1 cellular context compared by ENCODE assay signal in genomic region chr4:8689741-8690140, GRCh38.
TF ChIP-seq lines count a peak whose summit lies in the region.

No MANE protein-coding gene starts in this region.

TF ChIP-seq in WTC11, 78 proteins besides CTCF, POLR2A, EP300 and RAD21 (continued from another document):
- TF ChIP-seq, protein P1, sequence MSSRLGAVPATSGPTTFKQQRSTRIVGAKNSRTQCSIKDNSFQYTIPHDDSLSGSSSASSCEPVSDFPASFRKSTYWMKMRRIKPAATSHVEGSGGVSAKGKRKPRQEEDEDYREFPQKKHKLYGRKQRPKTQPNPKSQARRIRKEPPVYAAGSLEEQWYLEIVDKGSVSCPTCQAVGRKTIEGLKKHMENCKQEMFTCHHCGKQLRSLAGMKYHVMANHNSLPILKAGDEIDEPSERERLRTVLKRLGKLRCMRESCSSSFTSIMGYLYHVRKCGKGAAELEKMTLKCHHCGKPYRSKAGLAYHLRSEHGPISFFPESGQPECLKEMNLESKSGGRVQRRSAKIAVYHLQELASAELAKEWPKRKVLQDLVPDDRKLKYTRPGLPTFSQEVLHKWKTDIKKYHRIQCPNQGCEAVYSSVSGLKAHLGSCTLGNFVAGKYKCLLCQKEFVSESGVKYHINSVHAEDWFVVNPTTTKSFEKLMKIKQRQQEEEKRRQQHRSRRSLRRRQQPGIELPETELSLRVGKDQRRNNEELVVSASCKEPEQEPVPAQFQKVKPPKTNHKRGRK (CRISPR knock-in tag; IDR thresholded peaks at IDR 0.05; ENCODE audit: borderline replicate concordance), result no peak
TF ChIP-seq in WTC11: peak in this region for 0.
